1 cellular context compared by ENCODE assay signal in the genomic region with DNA sequence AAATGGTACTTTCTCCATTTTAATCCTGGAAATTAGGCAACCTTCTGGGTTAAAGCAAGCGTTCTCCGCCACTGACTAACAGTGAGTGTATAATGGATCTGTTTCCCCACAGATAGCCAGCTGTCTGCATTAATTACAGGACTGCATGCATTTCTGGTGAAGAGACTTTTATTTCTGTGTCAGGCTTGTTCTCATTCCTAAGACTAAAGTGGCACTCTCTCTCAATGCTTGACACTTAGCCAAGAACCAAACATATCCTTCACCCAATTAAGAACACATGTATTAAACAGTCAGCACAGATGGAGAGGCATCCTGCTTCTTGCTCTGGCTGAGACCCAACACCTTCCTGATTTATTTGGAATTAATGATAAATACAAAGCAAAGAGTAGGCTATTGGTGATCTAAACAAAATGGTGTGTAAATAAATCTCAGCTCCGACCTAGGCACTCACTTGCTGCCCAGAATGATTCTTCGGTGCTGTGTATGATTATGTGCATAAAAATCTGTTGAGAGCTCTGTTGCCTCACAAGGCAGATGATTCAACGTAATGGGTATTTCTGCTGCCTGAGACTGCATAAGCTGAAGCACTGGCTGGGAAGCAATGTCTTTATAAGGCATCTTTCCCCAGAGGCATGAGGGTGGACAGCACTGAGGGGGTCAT.
A peak's percentile ranks its signal among the peaks of the same experiment; 100 is the strongest.
TF ChIP-seq lines count a peak whose summit lies in the region.

No MANE protein-coding gene starts in this region.

TF ChIP-seq in HepG2, 621 proteins besides CTCF, POLR2A, EP300 and RAD21:
- TF ChIP-seq POLR2AphosphoS2 (IDR thresholded peaks at IDR 0.05; ENCODE audit: low read depth, low read length) (peak; percentile 70), CC2D1A (CRISPR knock-in tag; IDR thresholded peaks at IDR 0.05) (no peak), POLR2AphosphoS5 (IDR thresholded peaks at IDR 0.05; ENCODE audit: low read depth, low read length) (0 out of 2 replicates have a peak, but pooled peaks have one; percentile 18)
